In the genomic region with DNA sequence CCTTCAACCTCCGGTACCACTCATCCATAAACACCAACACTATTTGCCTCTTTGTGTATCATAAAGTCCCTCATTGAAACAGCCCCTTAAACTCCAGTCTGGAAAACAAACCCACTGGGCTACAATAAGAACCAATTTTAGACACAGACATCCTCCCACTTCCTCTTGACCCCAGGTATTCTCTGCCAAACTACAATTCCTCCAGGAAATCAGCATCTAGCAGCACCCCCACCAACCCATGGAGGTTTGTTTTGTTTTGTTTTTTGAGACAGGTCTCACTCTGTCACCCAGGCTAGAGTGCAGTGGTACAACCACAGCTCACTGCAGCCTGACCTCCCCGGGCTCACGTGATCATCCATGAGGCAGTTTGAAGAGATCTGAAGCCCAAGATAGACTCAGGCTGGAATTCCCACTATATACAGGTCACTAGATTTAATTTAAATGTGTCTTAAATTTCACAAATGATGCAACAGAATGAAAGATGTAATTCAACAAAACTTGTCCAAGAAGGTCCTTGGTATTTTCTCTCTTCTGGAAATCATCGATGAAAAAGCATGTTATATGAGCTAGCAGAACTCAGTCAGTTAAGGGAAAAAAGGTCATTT, we compare ENCODE assay signal across 2 cellular contexts.
TF ChIP-seq lines count a peak whose summit lies in the region.

No MANE protein-coding gene starts in this region.

TF ChIP-seq in WTC11, 78 proteins besides CTCF, POLR2A, EP300 and RAD21:
- no peak for TF ChIP-seq SMAD3 (CRISPR knock-in tag; IDR thresholded peaks at IDR 0.05; ENCODE audit: borderline replicate concordance)
- no peak for TF ChIP-seq ZNF317 (CRISPR knock-in tag; IDR thresholded peaks at IDR 0.05; ENCODE audit: borderline replicate concordance, low read depth)
- no peak for TF ChIP-seq ZNF263 (CRISPR knock-in tag; IDR thresholded peaks at IDR 0.05; ENCODE audit: low read depth)
- no peak for TF ChIP-seq NR2C2 (CRISPR knock-in tag; IDR thresholded peaks at IDR 0.05)

TF ChIP-seq in H1, 55 proteins besides CTCF, POLR2A, EP300 and RAD21:
- TF ChIP-seq RFX5 (IDR thresholded peaks at IDR 0.05; ENCODE audit: borderline replicate concordance, low read depth, low read length) (no peak), BACH1 (IDR thresholded peaks at IDR 0.05; ENCODE audit: low read length) (no peak), RXRA (IDR thresholded peaks at IDR 0.05; ENCODE audit: insufficient read depth, low read depth, low read length) (no peak), TCF12 (IDR thresholded peaks at IDR 0.05; ENCODE audit: low read depth, low read length) (no peak), SP4 (IDR thresholded peaks at IDR 0.05; ENCODE audit: low read length) (no peak), POLR2AphosphoS5 (IDR thresholded peaks at IDR 0.05; ENCODE audit: low read depth, low read length) (no peak)
TF ChIP-seq in H1: peak in this region for 0.
